ENCODE assay signal across 17 cellular contexts in the genomic region with DNA sequence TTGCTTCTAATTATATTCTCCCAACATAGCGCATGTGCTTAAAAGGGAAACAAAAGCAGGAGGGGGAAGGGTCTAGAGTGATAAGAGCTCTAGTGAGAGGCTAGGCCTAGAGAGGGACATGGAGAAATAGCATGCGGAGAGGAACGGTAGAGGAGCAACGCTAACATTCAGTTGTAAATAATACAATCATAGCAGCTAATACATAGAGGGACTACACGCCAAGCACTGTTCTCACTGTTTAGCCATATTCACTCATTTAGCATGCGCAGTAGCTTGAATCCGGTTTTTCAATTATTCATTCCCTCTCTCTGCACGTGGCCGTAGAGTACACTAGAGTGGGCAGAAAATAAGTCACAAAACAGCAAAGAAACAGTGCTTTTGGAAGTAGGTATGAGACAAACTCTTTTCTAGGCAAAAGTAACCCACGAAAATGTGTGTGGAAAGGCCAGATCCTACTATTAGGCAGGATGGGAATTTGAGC. TPM values are rescaled to one million over a fixed set of nuclear protein-coding genes. Genes with fewer than 3 reads are reported as not detected.
DNase-seq lines count a peak whose midpoint lies in the region; ATAC-seq and TF ChIP-seq lines count a peak whose summit lies in the region.
"Had no signal": no experiment of that assay in that cellular context is flagged by ENCODE, and none has a peak within 500 bp of the region (broad histone marks: within the 10 kb centered on the region; RNA-seq: fewer than 3 reads in every experiment).

No MANE protein-coding gene starts in this region.

- CTCF ChIA-PET in activated CD8-positive, alpha-beta T cell treated with anti-CD3 and anti-CD28 coated beads for 36 hours (lab: Charles Lee): interaction anchor here (1.1 to 3.2 kb wide), 4 partner anchors 9 to 83 kb away, joined by 3 to 11 read pairs (median 6); no protein-coding TSS in a partner anchor
- CTCF ChIA-PET in activated CD8-positive, alpha-beta T cell treated with anti-CD3 and anti-CD28 coated beads, Interleukin-2, amount 10 ng/mL, durations not matched to agents 7 days and 5 days (lab: Charles Lee): interaction anchor here (1.1 to 2.2 kb wide), 4 partner anchors 9 to 83 kb away, joined by 3 to 12 read pairs (median 5); no protein-coding TSS in a partner anchor

- H3K4me3 Mint-ChIP-seq in activated CD8-positive, alpha-beta T cell treated with anti-CD3 and anti-CD28 coated beads for 36 hours: no peak overlapping the region
- H3K4me3 Mint-ChIP-seq in activated CD8-positive, alpha-beta T cell treated with anti-CD3 and anti-CD28 coated beads, Interleukin-2, amount 10 ng/mL, durations not matched to agents 7 days and 5 days: no peak overlapping the region
- no peak overlapping the region for H3K4me3 Mint-ChIP-seq in central memory CD8-positive, alpha-beta T cell
- H3K4me3 Mint-ChIP-seq in type B pancreatic cell: peak overlapping the region; percentile 3
- no peak overlapping the region for H3K4me3 Mint-ChIP-seq in T-helper 2 cell treated with Interferon-gamma antibody and Interleukin-4, amounts not matched to agents 5 μg/mL and 100 μg/mL, for 36 hours

- H3K4me1 Mint-ChIP-seq in activated CD8-positive, alpha-beta T cell treated with anti-CD3 and anti-CD28 coated beads for 36 hours (ENCODE audit: low read depth): peaks cover 3% of the 10 kb centered on the region
- no peaks in the 10 kb centered on the region for H3K4me1 Mint-ChIP-seq in activated CD8-positive, alpha-beta T cell treated with anti-CD3 and anti-CD28 coated beads, Interleukin-2, amount 10 ng/mL, durations not matched to agents 7 days and 5 days (ENCODE audit: low read depth)
- H3K4me1 Mint-ChIP-seq in central memory CD8-positive, alpha-beta T cell: peaks cover 1% of the 10 kb centered on the region
- no peaks in the 10 kb centered on the region for H3K4me1 Mint-ChIP-seq in type B pancreatic cell (ENCODE audit: unreplicated experiment)
- H3K4me1 Mint-ChIP-seq in T-helper 2 cell treated with Interferon-gamma antibody and Interleukin-4, amounts not matched to agents 5 μg/mL and 100 μg/mL, for 36 hours (ENCODE audit: low read depth): peaks cover 1% of the 10 kb centered on the region

- intact Hi-C loops in activated CD8-positive, alpha-beta T cell treated with anti-CD3 and anti-CD28 coated beads for 36 hours (cut with micrococcal nuclease): no loop called here

- H3K36me3 Mint-ChIP-seq in activated CD8-positive, alpha-beta T cell treated with anti-CD3 and anti-CD28 coated beads for 36 hours (ENCODE audit: low read depth): peaks cover 12% of the 10 kb centered on the region
- H3K36me3 Mint-ChIP-seq in activated CD8-positive, alpha-beta T cell treated with anti-CD3 and anti-CD28 coated beads, Interleukin-2, amount 10 ng/mL, durations not matched to agents 7 days and 5 days (ENCODE audit: low read depth): peaks cover 20% of the 10 kb centered on the region
- H3K36me3 Mint-ChIP-seq in central memory CD8-positive, alpha-beta T cell (ENCODE audit: insufficient read depth): peaks cover 3% of the 10 kb centered on the region
- H3K36me3 Mint-ChIP-seq in type B pancreatic cell: peaks cover 19% of the 10 kb centered on the region
- peaks cover 18% of the 10 kb centered on the region for H3K36me3 Mint-ChIP-seq in T-helper 2 cell treated with Interferon-gamma antibody and Interleukin-4, amounts not matched to agents 5 μg/mL and 100 μg/mL, for 36 hours (ENCODE audit: low read depth)

- POLR2A ChIA-PET in activated CD8-positive, alpha-beta T cell treated with anti-CD3 and anti-CD28 coated beads for 36 hours (lab: Charles Lee): interaction anchor here (1.0 kb wide), 1 partner anchor 80 kb away, joined by 3 read pairs; no protein-coding TSS in a partner anchor
- POLR2A ChIA-PET in activated CD8-positive, alpha-beta T cell treated with anti-CD3 and anti-CD28 coated beads, Interleukin-2, amount 10 ng/mL, durations not matched to agents 7 days and 5 days (lab: Charles Lee): no interaction called here

- TF ChIP-seq CTCF in activated CD8-positive, alpha-beta T cell treated with anti-CD3 and anti-CD28 coated beads for 36 hours (IDR thresholded peaks at IDR 0.05): no peak
- TF ChIP-seq CTCF in type B pancreatic cell (conservative IDR thresholded peaks at IDR 0.05): no peak

- no peak for DNase-seq in activated CD8-positive, alpha-beta T cell treated with anti-CD3 and anti-CD28 coated beads for 36 hours
- no peak for DNase-seq in activated CD8-positive, alpha-beta T cell treated with anti-CD3 and anti-CD28 coated beads, Interleukin-2, amount 10 ng/mL, durations not matched to agents 7 days and 5 days
- DNase-seq in OCI-M2 (lab: John Stamatoyannopoulos, UW; ENCODE audit: unreplicated experiment) (peak; percentile 75), type B pancreatic cell (ENCODE audit: extremely low spot score, unreplicated experiment) (no peak)
- DNase-seq in central memory CD8-positive, alpha-beta T cell (ENCODE audit: low spot score in 2 of 2): no peak
- DNase-seq in T-helper 2 cell treated with Interferon-gamma antibody and Interleukin-4, amounts not matched to agents 5 μg/mL and 100 μg/mL, for 36 hours (ENCODE audit: low spot score): no peak
- DNase-seq: 8988T, BE2C, DMS79 treated with DMSO at 0.1 percent for 48 hours, NCI-H1048, NCI-H146, NCI-H524, SIG-M5 had no signal

- H3K9me3 Mint-ChIP-seq in activated CD8-positive, alpha-beta T cell treated with anti-CD3 and anti-CD28 coated beads for 36 hours: no peaks in the 10 kb centered on the region
- H3K9me3 Mint-ChIP-seq in activated CD8-positive, alpha-beta T cell treated with anti-CD3 and anti-CD28 coated beads, Interleukin-2, amount 10 ng/mL, durations not matched to agents 7 days and 5 days (ENCODE audit: insufficient read depth): no peaks in the 10 kb centered on the region
- no peaks in the 10 kb centered on the region for H3K9me3 Mint-ChIP-seq in central memory CD8-positive, alpha-beta T cell
- no peaks in the 10 kb centered on the region for H3K9me3 Mint-ChIP-seq in type B pancreatic cell
- H3K9me3 Mint-ChIP-seq in T-helper 2 cell treated with Interferon-gamma antibody and Interleukin-4, amounts not matched to agents 5 μg/mL and 100 μg/mL, for 36 hours: no peaks in the 10 kb centered on the region

- no peak for ATAC-seq in activated CD8-positive, alpha-beta T cell treated with anti-CD3 and anti-CD28 coated beads for 36 hours
- ATAC-seq in activated CD8-positive, alpha-beta T cell treated with anti-CD3 and anti-CD28 coated beads, Interleukin-2, amount 10 ng/mL, durations not matched to agents 7 days and 5 days: no peak
- ATAC-seq in central memory CD8-positive, alpha-beta T cell (replicated peaks; ENCODE audit: extremely low read depth, poor library complexity, severe bottlenecking): no peak
- no peak for ATAC-seq in HG03025 (IDR thresholded peaks at IDR 0.05; ENCODE audit: low FRiP score, unreplicated experiment)
- ATAC-seq in HG03108 (IDR thresholded peaks at IDR 0.05; ENCODE audit: unreplicated experiment): no peak

- no peaks in the 10 kb centered on the region for H3K27me3 Mint-ChIP-seq in activated CD8-positive, alpha-beta T cell treated with anti-CD3 and anti-CD28 coated beads for 36 hours
- H3K27me3 Mint-ChIP-seq in activated CD8-positive, alpha-beta T cell treated with anti-CD3 and anti-CD28 coated beads, Interleukin-2, amount 10 ng/mL, durations not matched to agents 7 days and 5 days (ENCODE audit: low read depth): no peaks in the 10 kb centered on the region
- H3K27me3 Mint-ChIP-seq in central memory CD8-positive, alpha-beta T cell: no peaks in the 10 kb centered on the region
- peaks cover 4% of the 10 kb centered on the region for H3K27me3 Mint-ChIP-seq in type B pancreatic cell
- H3K27me3 Mint-ChIP-seq in T-helper 2 cell treated with Interferon-gamma antibody and Interleukin-4, amounts not matched to agents 5 μg/mL and 100 μg/mL, for 36 hours (ENCODE audit: low read depth): no peaks in the 10 kb centered on the region

- H3K27ac Mint-ChIP-seq in activated CD8-positive, alpha-beta T cell treated with anti-CD3 and anti-CD28 coated beads for 36 hours: peak overlapping the region; percentile 36
- H3K27ac Mint-ChIP-seq in activated CD8-positive, alpha-beta T cell treated with anti-CD3 and anti-CD28 coated beads, Interleukin-2, amount 10 ng/mL, durations not matched to agents 7 days and 5 days: no peak overlapping the region
- H3K27ac Mint-ChIP-seq in central memory CD8-positive, alpha-beta T cell (ENCODE audit: low read depth): peak overlapping the region; percentile 5
- no peak overlapping the region for H3K27ac Mint-ChIP-seq in type B pancreatic cell
- no peak overlapping the region for H3K27ac Mint-ChIP-seq in T-helper 2 cell treated with Interferon-gamma antibody and Interleukin-4, amounts not matched to agents 5 μg/mL and 100 μg/mL, for 36 hours

RNA-seq across cellular contexts. Expression of a gene that starts 1.7 kb away (rescaled TPM):
- total RNA-seq in activated CD8-positive, alpha-beta T cell treated with anti-CD3 and anti-CD28 coated beads for 36 hours: not detected
- total RNA-seq in activated CD8-positive, alpha-beta T cell treated with anti-CD3 and anti-CD28 coated beads, Interleukin-2, amount 10 ng/mL, durations not matched to agents 7 days and 5 days: not detected
- 0.34 and 2.1 TPM in 2 replicates for total RNA-seq in type B pancreatic cell (ENCODE audit: low replicate concordance)
- total RNA-seq: G401, RPMI7951 had no signal

RNA-seq across cellular contexts. Expression of a gene that starts 18.3 kb away (rescaled TPM):
- 100 to 1,000 TPM in 1 of 2 experiments, 10 to 100 TPM in 1; 98.4 to 107 TPM for total RNA-seq in activated CD8-positive, alpha-beta T cell treated with anti-CD3 and anti-CD28 coated beads for 36 hours
- 100 to 1,000 TPM; 104 to 116 TPM for total RNA-seq in activated CD8-positive, alpha-beta T cell treated with anti-CD3 and anti-CD28 coated beads, Interleukin-2, amount 10 ng/mL, durations not matched to agents 7 days and 5 days
- 176 and 208 TPM in 2 replicates for total RNA-seq in type B pancreatic cell (ENCODE audit: low replicate concordance)

RNA-seq across cellular contexts. Expression of a gene that starts 28.7 kb away (rescaled TPM):
- 1 to 10 TPM; 1.2 to 2.4 TPM for total RNA-seq in activated CD8-positive, alpha-beta T cell treated with anti-CD3 and anti-CD28 coated beads for 36 hours
- total RNA-seq in activated CD8-positive, alpha-beta T cell treated with anti-CD3 and anti-CD28 coated beads, Interleukin-2, amount 10 ng/mL, durations not matched to agents 7 days and 5 days: under 1 TPM; 0.47 to 0.63 TPM
- total RNA-seq in type B pancreatic cell (ENCODE audit: low replicate concordance): not detected in 2 replicates
- total RNA-seq: G401, RPMI7951 had no signal

RNA-seq across cellular contexts. Expression of a gene that starts 41.7 kb away (rescaled TPM):
- 1 to 10 TPM; 4.8 to 5.9 TPM for total RNA-seq in activated CD8-positive, alpha-beta T cell treated with anti-CD3 and anti-CD28 coated beads for 36 hours
- 10 to 100 TPM; 14.8 to 15.0 TPM for total RNA-seq in activated CD8-positive, alpha-beta T cell treated with anti-CD3 and anti-CD28 coated beads, Interleukin-2, amount 10 ng/mL, durations not matched to agents 7 days and 5 days
- total RNA-seq in type B pancreatic cell (ENCODE audit: low replicate concordance): 13.5 and 15.5 TPM in 2 replicates

RNA-seq across cellular contexts. Expression of a gene that starts 49.7 kb away (rescaled TPM):
- 1 to 10 TPM; 3.1 to 3.4 TPM for total RNA-seq in activated CD8-positive, alpha-beta T cell treated with anti-CD3 and anti-CD28 coated beads for 36 hours
- under 1 TPM; 0.34 to 0.39 TPM for total RNA-seq in activated CD8-positive, alpha-beta T cell treated with anti-CD3 and anti-CD28 coated beads, Interleukin-2, amount 10 ng/mL, durations not matched to agents 7 days and 5 days
- 3.9 and 10.5 TPM in 2 replicates for total RNA-seq in type B pancreatic cell (ENCODE audit: low replicate concordance)
- total RNA-seq: G401, RPMI7951 had no signal

Comparison
In these comparisons a context has a peak if more than half of its experiments do, and no peak if none do; other contexts are left out.
1. H3K27ac Mint-ChIP-seq: peak in activated CD8-positive, alpha-beta T cell treated with anti-CD3 and anti-CD28 coated beads for 36 hours (single experiment) and central memory CD8-positive, alpha-beta T cell (single experiment); none in activated CD8-positive, alpha-beta T cell treated with anti-CD3 and anti-CD28 coated beads, Interleukin-2, amount 10 ng/mL, durations not matched to agents 7 days and 5 days (single experiment), type B pancreatic cell (single experiment) and T-helper 2 cell treated with Interferon-gamma antibody and Interleukin-4, amounts not matched to agents 5 μg/mL and 100 μg/mL, for 36 hours (single experiment).